ENCODE assay signal across 1 cellular context in genomic region chr17:49407981-49408501, GRCh38.
A peak's percentile ranks its signal among the peaks of the same experiment; 100 is the strongest.
TF ChIP-seq lines count a peak whose summit lies in the region.

No MANE protein-coding gene starts in this region.

TF ChIP-seq in HepG2, 621 proteins besides CTCF, POLR2A, EP300 and RAD21 (continued from another document and continues in another):
- 0 out of 2 replicates have a peak, but pooled peaks have one; percentile 15 for TF ChIP-seq POGK (CRISPR knock-in tag; conservative IDR thresholded peaks at IDR 0.05)
- no peak for TF ChIP-seq NFE2 (CRISPR knock-in tag; IDR thresholded peaks at IDR 0.05)
- no peak for TF ChIP-seq ZNF235 (CRISPR knock-in tag; IDR thresholded peaks at IDR 0.05; ENCODE audit: borderline replicate concordance)
- TF ChIP-seq ZNF160 (CRISPR knock-in tag; IDR thresholded peaks at IDR 0.05): no peak
- peak; percentile 99 for TF ChIP-seq TFAP4 (IDR thresholded peaks at IDR 0.05; ENCODE audit: borderline replicate concordance, low read depth)
- TF ChIP-seq SOX6 (IDR thresholded peaks at IDR 0.05): no peak
- TF ChIP-seq SOX6 (CRISPR knock-in tag; IDR thresholded peaks at IDR 0.05): peak; percentile 60
- no peak for TF ChIP-seq KLF9 (CRISPR knock-in tag; IDR thresholded peaks at IDR 0.05; ENCODE audit: low read depth)
- no peak for TF ChIP-seq ZNF589 (CRISPR knock-in tag; conservative IDR thresholded peaks at IDR 0.05)
- 0 out of 2 replicates have a peak, but pooled peaks have one; percentile 20 for TF ChIP-seq SIX1 (CRISPR knock-in tag; IDR thresholded peaks at IDR 0.05; ENCODE audit: borderline replicate concordance)
- no peak for TF ChIP-seq ZNF644 (CRISPR knock-in tag; IDR thresholded peaks at IDR 0.05; ENCODE audit: low read depth)
- no peak for TF ChIP-seq HDAC6 (IDR thresholded peaks at IDR 0.05; ENCODE audit: low read depth, low read length)
- no peak for TF ChIP-seq CHD4 (IDR thresholded peaks at IDR 0.05; ENCODE audit: borderline replicate concordance, low read length)
- no peak for TF ChIP-seq GPN1 (CRISPR knock-in tag; IDR thresholded peaks at IDR 0.05; ENCODE audit: borderline replicate concordance)
- TF ChIP-seq ZNF883 (CRISPR knock-in tag; IDR thresholded peaks at IDR 0.05; ENCODE audit: not compliant biosample characterization): peak; percentile 38
- no peak for TF ChIP-seq ZNF343 (CRISPR knock-in tag; IDR thresholded peaks at IDR 0.05)
- TF ChIP-seq MNT (IDR thresholded peaks at IDR 0.05): no peak
- TF ChIP-seq TCF7 (IDR thresholded peaks at IDR 0.05; ENCODE audit: low read depth): no peak
- TF ChIP-seq ZBTB49 (CRISPR knock-in tag; IDR thresholded peaks at IDR 0.05; ENCODE audit: borderline replicate concordance): no peak
- TF ChIP-seq HNRNPL (IDR thresholded peaks at IDR 0.05; ENCODE audit: low read depth, low read length): 0 out of 2 replicates have a peak, but pooled peaks have one; percentile 23
- TF ChIP-seq HOMEZ (CRISPR knock-in tag; IDR thresholded peaks at IDR 0.05; ENCODE audit: low read depth): peak; percentile 73; the same call in 1 of the 2 replicates
- peak; percentile 81 for TF ChIP-seq FOXA3 (CRISPR knock-in tag; IDR thresholded peaks at IDR 0.05)
- TF ChIP-seq ZNF556 (CRISPR knock-in tag; IDR thresholded peaks at IDR 0.05; ENCODE audit: borderline replicate concordance): no peak; the same call in 1 of the 2 replicates
- no peak for TF ChIP-seq MAFG (CRISPR knock-in tag; IDR thresholded peaks at IDR 0.05)
- no peak for TF ChIP-seq ZNF83 (CRISPR knock-in tag; IDR thresholded peaks at IDR 0.05; ENCODE audit: borderline replicate concordance)
- no peak for TF ChIP-seq ETS1 (CRISPR knock-in tag; IDR thresholded peaks at IDR 0.05)
- TF ChIP-seq ZNF784 (CRISPR knock-in tag; IDR thresholded peaks at IDR 0.05; ENCODE audit: borderline replicate concordance): no peak
- no peak for TF ChIP-seq ATAD3A (CRISPR knock-in tag; IDR thresholded peaks at IDR 0.05)
- TF ChIP-seq ZNF687 (CRISPR knock-in tag; IDR thresholded peaks at IDR 0.05): peak; percentile 79
- peak; percentile 21; the same call in 1 of the 2 replicates for TF ChIP-seq THRA (CRISPR knock-in tag; IDR thresholded peaks at IDR 0.05; ENCODE audit: borderline replicate concordance)
- TF ChIP-seq MAZ (IDR thresholded peaks at IDR 0.05; ENCODE audit: borderline replicate concordance, low read depth, low read length): peak; percentile 48; the same call in 1 of the 2 replicates
- TF ChIP-seq MAZ (CRISPR knock-in tag; IDR thresholded peaks at IDR 0.05; ENCODE audit: low read depth): peak; percentile 44; the same call in 1 of the 2 replicates
- no peak; the same call in 1 of the 2 replicates for TF ChIP-seq GATAD1 (CRISPR knock-in tag; IDR thresholded peaks at IDR 0.05)
- peak; percentile 87 for TF ChIP-seq FOXK1 (CRISPR knock-in tag; IDR thresholded peaks at IDR 0.05; ENCODE audit: borderline replicate concordance, low read depth)
- TF ChIP-seq SPEN (CRISPR knock-in tag; IDR thresholded peaks at IDR 0.05; ENCODE audit: low read depth): peak; percentile 30; the same call in 1 of the 2 replicates
- no peak for TF ChIP-seq SETDB1 (CRISPR knock-in tag; IDR thresholded peaks at IDR 0.05; ENCODE audit: borderline replicate concordance)
- TF ChIP-seq ZSCAN31 (CRISPR knock-in tag; IDR thresholded peaks at IDR 0.05; ENCODE audit: low read depth): peak; percentile 73
- peak; percentile 70; the same call in 1 of the 2 replicates for TF ChIP-seq CBX5 (CRISPR knock-in tag; IDR thresholded peaks at IDR 0.05; ENCODE audit: borderline replicate concordance)
- TF ChIP-seq CEBPZ (IDR thresholded peaks at IDR 0.05; ENCODE audit: low read length): no peak
- TF ChIP-seq MXD4 (CRISPR knock-in tag; IDR thresholded peaks at IDR 0.05): peak; percentile 66; the same call in 1 of the 2 replicates
- TF ChIP-seq ZNF678 (CRISPR knock-in tag; IDR thresholded peaks at IDR 0.05): no peak
- no peak for TF ChIP-seq SRF (IDR thresholded peaks at IDR 0.05; ENCODE audit: low read depth, low read length)
- TF ChIP-seq YEATS2 (CRISPR knock-in tag; IDR thresholded peaks at IDR 0.05; ENCODE audit: borderline replicate concordance): peak; percentile 61; the same call in 1 of the 2 replicates
